In the genomic region with DNA sequence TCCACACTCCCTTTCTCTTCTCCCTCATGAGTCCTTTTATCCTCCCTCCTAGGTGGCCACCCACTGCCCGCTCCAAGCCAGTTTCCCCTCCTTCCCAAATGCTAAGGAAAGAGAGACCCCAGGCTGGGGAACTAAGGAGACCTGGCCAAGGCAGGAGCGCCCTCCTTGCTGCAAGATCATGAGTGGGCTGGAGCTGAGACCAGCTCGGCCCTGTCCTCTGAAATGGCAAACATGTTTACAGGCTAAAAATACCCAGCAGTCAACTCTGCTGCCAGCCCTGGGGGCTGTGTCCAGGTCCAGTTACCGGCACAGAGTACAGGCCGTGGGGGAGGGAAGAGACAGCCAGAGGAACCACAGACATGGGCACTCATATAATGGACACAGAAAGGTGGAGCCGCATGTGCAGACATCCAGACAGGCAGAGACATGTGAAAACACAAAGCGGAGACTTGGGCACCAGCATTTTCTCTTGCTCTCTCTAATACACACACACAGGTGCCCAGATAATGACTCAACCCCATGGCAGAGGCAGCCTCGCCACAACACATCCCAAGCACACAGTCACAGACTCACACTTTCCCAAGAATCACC, we compare ENCODE assay signal across 1 cellular context.
TF ChIP-seq lines count a peak whose summit lies in the region.

No MANE protein-coding gene starts in this region.

TF ChIP-seq in HepG2, 621 proteins besides CTCF, POLR2A, EP300 and RAD21 (continued from another document and continues in another):
- TF ChIP-seq ZNF276 (CRISPR knock-in tag; IDR thresholded peaks at IDR 0.05; ENCODE audit: low read depth) (peak; percentile 84), MAX (IDR thresholded peaks at IDR 0.05) (peak; percentile 52), MLXIP (CRISPR knock-in tag; IDR thresholded peaks at IDR 0.05; ENCODE audit: borderline replicate concordance) (no peak), ZNF280D (CRISPR knock-in tag; IDR thresholded peaks at IDR 0.05) (no peak), ETV6 (CRISPR knock-in tag; conservative IDR thresholded peaks at IDR 0.05) (no peak), ZBTB38 (CRISPR knock-in tag; IDR thresholded peaks at IDR 0.05) (peak; percentile 15; the same call in 1 of the 2 replicates), ZNF577 (CRISPR knock-in tag; IDR thresholded peaks at IDR 0.05; ENCODE audit: borderline replicate concordance, low read depth) (no peak), ZNF350 (CRISPR knock-in tag; IDR thresholded peaks at IDR 0.05; ENCODE audit: borderline replicate concordance, low read depth) (no peak; the same call in 1 of the 2 replicates), ZMYM4 (CRISPR knock-in tag; IDR thresholded peaks at IDR 0.05) (no peak), ZNF430 (CRISPR knock-in tag; IDR thresholded peaks at IDR 0.05) (peak; percentile 20; the same call in 1 of the 2 replicates), ZNF354B (CRISPR knock-in tag; IDR thresholded peaks at IDR 0.05) (no peak), ZNF460 (CRISPR knock-in tag; IDR thresholded peaks at IDR 0.05; ENCODE audit: borderline replicate concordance) (no peak), SMAD3 (CRISPR knock-in tag; IDR thresholded peaks at IDR 0.05) (0 out of 2 replicates have a peak, but pooled peaks have one; percentile 22), KDM5B (CRISPR knock-in tag; IDR thresholded peaks at IDR 0.05; ENCODE audit: borderline replicate concordance) (no peak), ZNF619 (CRISPR knock-in tag; IDR thresholded peaks at IDR 0.05) (no peak), ZNF747 (CRISPR knock-in tag; IDR thresholded peaks at IDR 0.05; ENCODE audit: borderline replicate concordance) (peak; percentile 35; the same call in 1 of the 2 replicates), FOXA1 (IDR thresholded peaks at IDR 0.05) (no peak), FOXA1 (CRISPR knock-in tag; IDR thresholded peaks at IDR 0.05) (peak; percentile 51), MYPOP (CRISPR knock-in tag; IDR thresholded peaks at IDR 0.05) (peak; percentile 78; the same call in 1 of the 2 replicates), ZNF749 (CRISPR knock-in tag; IDR thresholded peaks at IDR 0.05; ENCODE audit: borderline replicate concordance) (no peak; the same call in 1 of the 2 replicates), ZC3H4 (CRISPR knock-in tag; IDR thresholded peaks at IDR 0.05; ENCODE audit: borderline replicate concordance) (no peak), TGIF2 (CRISPR knock-in tag; IDR thresholded peaks at IDR 0.05) (0 out of 2 replicates have a peak, but pooled peaks have one; percentile 53), ZSCAN22 (CRISPR knock-in tag; IDR thresholded peaks at IDR 0.05) (no peak), JUND (CRISPR knock-in tag; IDR thresholded peaks at IDR 0.05) (no peak), ZNF343 (CRISPR knock-in tag; IDR thresholded peaks at IDR 0.05) (peak; percentile 60; the same call in 1 of the 2 replicates), ZFX (CRISPR knock-in tag; IDR thresholded peaks at IDR 0.05; ENCODE audit: low read depth) (peak; percentile 65), ZNF788 (CRISPR knock-in tag; IDR thresholded peaks at IDR 0.05; ENCODE audit: borderline replicate concordance) (peak; percentile 42; the same call in 1 of the 2 replicates), RBFOX2 (IDR thresholded peaks at IDR 0.05; ENCODE audit: low read depth, low read length) (no peak), RXRB (CRISPR knock-in tag; IDR thresholded peaks at IDR 0.05; ENCODE audit: borderline replicate concordance) (peak; percentile 72; the same call in 1 of the 2 replicates), CBX5 (CRISPR knock-in tag; IDR thresholded peaks at IDR 0.05; ENCODE audit: borderline replicate concordance) (peak; percentile 33; the same call in 1 of the 2 replicates), ZFP37 (CRISPR knock-in tag; IDR thresholded peaks at IDR 0.05; ENCODE audit: borderline replicate concordance) (no peak), YY1 (IDR thresholded peaks at IDR 0.05; ENCODE audit: insufficient read depth, insufficient replicate concordance, low read depth, low read length) (peak; percentile 65), ZNF709 (CRISPR knock-in tag; IDR thresholded peaks at IDR 0.05) (0 out of 2 replicates have a peak, but pooled peaks have one; percentile 25), ZSCAN21 (CRISPR knock-in tag; IDR thresholded peaks at IDR 0.05; ENCODE audit: borderline replicate concordance) (peak; percentile 61), ERF (CRISPR knock-in tag; IDR thresholded peaks at IDR 0.05) (peak; percentile 83; the same call in 1 of the 2 replicates), SALL2 (CRISPR knock-in tag; IDR thresholded peaks at IDR 0.05) (no peak)
- TF ChIP-seq, protein P1, sequence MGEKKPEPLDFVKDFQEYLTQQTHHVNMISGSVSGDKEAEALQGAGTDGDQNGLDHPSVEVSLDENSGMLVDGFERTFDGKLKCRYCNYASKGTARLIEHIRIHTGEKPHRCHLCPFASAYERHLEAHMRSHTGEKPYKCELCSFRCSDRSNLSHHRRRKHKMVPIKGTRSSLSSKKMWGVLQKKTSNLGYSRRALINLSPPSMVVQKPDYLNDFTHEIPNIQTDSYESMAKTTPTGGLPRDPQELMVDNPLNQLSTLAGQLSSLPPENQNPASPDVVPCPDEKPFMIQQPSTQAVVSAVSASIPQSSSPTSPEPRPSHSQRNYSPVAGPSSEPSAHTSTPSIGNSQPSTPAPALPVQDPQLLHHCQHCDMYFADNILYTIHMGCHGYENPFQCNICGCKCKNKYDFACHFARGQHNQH (CRISPR knock-in tag; IDR thresholded peaks at IDR 0.05), result peak; percentile 49; the same call in 1 of the 2 replicates
- TF ChIP-seq, protein P2, sequence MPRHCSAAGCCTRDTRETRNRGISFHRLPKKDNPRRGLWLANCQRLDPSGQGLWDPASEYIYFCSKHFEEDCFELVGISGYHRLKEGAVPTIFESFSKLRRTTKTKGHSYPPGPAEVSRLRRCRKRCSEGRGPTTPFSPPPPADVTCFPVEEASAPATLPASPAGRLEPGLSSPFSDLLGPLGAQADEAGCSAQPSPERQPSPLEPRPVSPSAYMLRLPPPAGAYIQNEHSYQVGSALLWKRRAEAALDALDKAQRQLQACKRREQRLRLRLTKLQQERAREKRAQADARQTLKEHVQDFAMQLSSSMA (CRISPR knock-in tag; IDR thresholded peaks at IDR 0.05), result no peak
- TF ChIP-seq, protein P3, sequence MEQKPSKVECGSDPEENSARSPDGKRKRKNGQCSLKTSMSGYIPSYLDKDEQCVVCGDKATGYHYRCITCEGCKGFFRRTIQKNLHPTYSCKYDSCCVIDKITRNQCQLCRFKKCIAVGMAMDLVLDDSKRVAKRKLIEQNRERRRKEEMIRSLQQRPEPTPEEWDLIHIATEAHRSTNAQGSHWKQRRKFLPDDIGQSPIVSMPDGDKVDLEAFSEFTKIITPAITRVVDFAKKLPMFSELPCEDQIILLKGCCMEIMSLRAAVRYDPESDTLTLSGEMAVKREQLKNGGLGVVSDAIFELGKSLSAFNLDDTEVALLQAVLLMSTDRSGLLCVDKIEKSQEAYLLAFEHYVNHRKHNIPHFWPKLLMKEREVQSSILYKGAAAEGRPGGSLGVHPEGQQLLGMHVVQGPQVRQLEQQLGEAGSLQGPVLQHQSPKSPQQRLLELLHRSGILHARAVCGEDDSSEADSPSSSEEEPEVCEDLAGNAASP (CRISPR knock-in tag; IDR thresholded peaks at IDR 0.05; ENCODE audit: borderline replicate concordance), result no peak
- TF ChIP-seq, protein P4, sequence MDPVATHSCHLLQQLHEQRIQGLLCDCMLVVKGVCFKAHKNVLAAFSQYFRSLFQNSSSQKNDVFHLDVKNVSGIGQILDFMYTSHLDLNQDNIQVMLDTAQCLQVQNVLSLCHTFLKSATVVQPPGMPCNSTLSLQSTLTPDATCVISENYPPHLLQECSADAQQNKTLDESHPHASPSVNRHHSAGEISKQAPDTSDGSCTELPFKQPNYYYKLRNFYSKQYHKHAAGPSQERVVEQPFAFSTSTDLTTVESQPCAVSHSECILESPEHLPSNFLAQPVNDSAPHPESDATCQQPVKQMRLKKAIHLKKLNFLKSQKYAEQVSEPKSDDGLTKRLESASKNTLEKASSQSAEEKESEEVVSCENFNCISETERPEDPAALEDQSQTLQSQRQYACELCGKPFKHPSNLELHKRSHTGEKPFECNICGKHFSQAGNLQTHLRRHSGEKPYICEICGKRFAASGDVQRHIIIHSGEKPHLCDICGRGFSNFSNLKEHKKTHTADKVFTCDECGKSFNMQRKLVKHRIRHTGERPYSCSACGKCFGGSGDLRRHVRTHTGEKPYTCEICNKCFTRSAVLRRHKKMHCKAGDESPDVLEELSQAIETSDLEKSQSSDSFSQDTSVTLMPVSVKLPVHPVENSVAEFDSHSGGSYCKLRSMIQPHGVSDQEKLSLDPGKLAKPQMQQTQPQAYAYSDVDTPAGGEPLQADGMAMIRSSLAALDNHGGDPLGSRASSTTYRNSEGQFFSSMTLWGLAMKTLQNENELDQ (CRISPR knock-in tag; IDR thresholded peaks at IDR 0.05; ENCODE audit: borderline replicate concordance), result no peak
